Comparison of ENCODE assay signal across 19 cellular contexts in genomic region chr7:6237730-6238129, GRCh38.
"Had no signal": no experiment of that assay in that cellular context is flagged by ENCODE, and none has a peak within 500 bp of the region (broad histone marks: within the 10 kb centered on the region; RNA-seq: fewer than 3 reads in every experiment).

No MANE protein-coding gene starts in this region.

- H3K4me3 ChIP-seq: left lung, lower lobe of right lung, psoas muscle, spleen, tibial artery, upper lobe of left lung, vagina had no signal

- H2AFZ ChIP-seq: parathyroid adenoma had no signal

- H3K27me3 ChIP-seq: foreskin keratinocyte, left lung, spleen, tibial artery, upper lobe of left lung, vagina had no signal

- ATAC-seq: foreskin keratinocyte; left lung; lower lobe of right lung; natural killer cell; psoas muscle; sciatic nerve; stimulated activated memory B cell treated with anti-CD40 and anti-IgM and Interleukin-4, amounts not matched to agents 10 μg/mL and 1 μg/mL and 100 μg/mL, for 72 hours had no signal

- FAIRE-seq: keratinocyte had no signal

- DNase-seq: erythroblast; foreskin keratinocyte; immature natural killer cell; left lung; lower lobe of right lung; natural killer cell; psoas muscle; retina; spleen; stimulated activated CD4-positive, alpha-beta T cell treated with anti-CD3 and anti-CD28 coated beads, Interleukin-15, amount 100 ng/mL, for 24 hours; stimulated activated CD4-positive, alpha-beta T cell treated with anti-CD3 and anti-CD28 coated beads, Interleukin-1b, Interleukin-23, amount 100 ng/mL, for 48 hours; stimulated activated CD4-positive, alpha-beta T cell treated with anti-CD3 and anti-CD28 coated beads, Interleukin-4, amount 100 ng/mL, for 24 hours; tibial artery; upper lobe of left lung had no signal

- H3K9ac ChIP-seq: parathyroid adenoma had no signal

- H3K4me1 ChIP-seq: parathyroid adenoma had no signal

- H3K27ac ChIP-seq: foreskin keratinocyte, left lung, lower lobe of right lung, parathyroid adenoma, psoas muscle, spleen, tibial artery, upper lobe of left lung, vagina had no signal

- H3K36me3 ChIP-seq: left lung, lower lobe of right lung, spleen, tibial artery, upper lobe of left lung, vagina had no signal

- H3K9me3 ChIP-seq: left lung, lower lobe of right lung, psoas muscle, spleen, tibial artery, upper lobe of left lung, vagina had no signal
